In genomic region chr16:5633845-5634440, GRCh38 we compare ENCODE assay signal across 9 cellular contexts.
DNase-seq lines count a peak whose midpoint lies in the region; ATAC-seq and TF ChIP-seq lines count a peak whose summit lies in the region.
"Had no signal": no experiment of that assay in that cellular context is flagged by ENCODE, and none has a peak within 500 bp of the region (broad histone marks: within the 10 kb centered on the region; RNA-seq: fewer than 3 reads in every experiment).

No MANE protein-coding gene starts in this region.

- H3K36me3 ChIP-seq in fibroblast of lung (ENCODE audit: control insufficient read depth, insufficient read depth, low read length) = no peaks in the 10 kb centered on the region

- no peaks in the 10 kb centered on the region for H4K20me1 ChIP-seq in fibroblast of lung (ENCODE audit: control insufficient read depth, extremely low read depth, insufficient read depth, low read length)

- no peaks in the 10 kb centered on the region for H3K27me3 ChIP-seq in fibroblast of lung (ENCODE audit: control insufficient read depth, insufficient read depth, low read length)

- ATAC-seq in HG02840 (IDR thresholded peaks at IDR 0.05; ENCODE audit: low FRiP score, unreplicated experiment) = no peak
- no peak for ATAC-seq in GM19023 (IDR thresholded peaks at IDR 0.05; ENCODE audit: unreplicated experiment)

- DNase-seq in A172 (ENCODE audit: low spot score) (peak; percentile 10), NCI-H82 treated with DMSO at 0.1 percent for 48 hours (lab: John Stamatoyannopoulos, UW; ENCODE audit: unreplicated experiment) (peak; percentile 44), fibroblast of lung (ENCODE audit: low read depth in 2 of 2) (peak; percentile 2 to 8), GF-D8 (lab: John Stamatoyannopoulos, UW) (no peak), NCI-H2107 (lab: John Stamatoyannopoulos, UW) (no peak)
- DNase-seq: effector memory CD4-positive, alpha-beta T cell had no signal

- no peak overlapping the region for H3K9ac ChIP-seq in fibroblast of lung (ENCODE audit: insufficient read depth, low read length)

- no peaks in the 10 kb centered on the region for H3K79me2 ChIP-seq in fibroblast of lung (ENCODE audit: control insufficient read depth, insufficient read depth, low read length)

- H3K4me1 ChIP-seq in fibroblast of lung (ENCODE audit: control insufficient read depth, extremely low read depth, insufficient read depth, low read length) = no peaks in the 10 kb centered on the region

- no peaks in the 10 kb centered on the region for H3K9me3 ChIP-seq in fibroblast of lung (ENCODE audit: control insufficient read depth, insufficient read depth, low read depth, low read length)

- no peak overlapping the region for H2AFZ ChIP-seq in fibroblast of lung (ENCODE audit: low read length)

- no peak overlapping the region for H3K4me2 ChIP-seq in fibroblast of lung (ENCODE audit: extremely low read depth, insufficient read depth, low read length)

- TF ChIP-seq CTCF in GM12874 (IDR thresholded peaks at IDR 0.05; ENCODE audit: insufficient read depth, low read depth, low read length) (peak; percentile 26; the same call in 1 of the 2 replicates), fibroblast of lung (conservative IDR thresholded peaks at IDR 0.05 in 1 of 2, IDR thresholded peaks at IDR 0.05 in 1 of 2; ENCODE audit: low read depth in 1 of 2, low read length in 2 of 2) (no peak)

- no peak overlapping the region for H3K4me3 ChIP-seq in fibroblast of lung (replicated peaks in 1 of 4; ENCODE audit: control extremely low read depth in 1 of 4, insufficient read depth in 1 of 4, low read depth in 3 of 4, low read length in 4 of 4)

- no peak overlapping the region for H3K27ac ChIP-seq in fibroblast of lung (ENCODE audit: insufficient read depth, low read length)

Comparison
In these comparisons a context has a peak if more than half of its experiments do, and no peak if none do; other contexts are left out.
1. DNase-seq: peak in A172 (single experiment), NCI-H82 treated with DMSO at 0.1 percent for 48 hours (single experiment) and fibroblast of lung (2 of 2); none in GF-D8 (single experiment) and NCI-H2107 (single experiment).